ENCODE assay signal across 30 cellular contexts in the genomic region with DNA sequence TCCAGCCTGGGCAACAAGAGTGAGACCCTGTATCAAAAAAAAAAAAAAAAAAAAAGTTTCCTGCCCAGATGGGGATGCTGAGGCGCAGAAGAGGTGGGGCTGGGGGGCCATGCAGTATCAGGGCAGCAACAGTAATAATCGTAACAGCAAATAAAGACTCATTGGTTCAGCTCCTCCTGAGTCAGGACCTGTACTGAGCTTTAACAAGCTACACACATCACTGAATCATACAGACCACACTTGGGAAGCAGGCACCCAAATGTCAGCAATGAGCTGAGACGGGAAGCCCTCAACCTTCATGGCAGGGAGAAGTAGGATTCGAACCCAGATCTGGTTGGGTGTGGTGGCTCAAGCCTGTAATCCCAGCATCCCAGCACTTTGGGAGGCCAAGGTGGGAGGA. TPM values are rescaled to one million over a fixed set of nuclear protein-coding genes. Genes with fewer than 3 reads are reported as not detected.
"Had no signal": no experiment of that assay in that cellular context is flagged by ENCODE, and none has a peak within 500 bp of the region (broad histone marks: within the 10 kb centered on the region; RNA-seq: fewer than 3 reads in every experiment).

No MANE protein-coding gene starts in this region.

- H3K27me3 ChIP-seq: ovary, right atrium auricular region, right lobe of liver, testis, thyroid gland, vagina had no signal

- H3K4me1 Mint-ChIP-seq: nephron; stimulated activated naive CD8-positive, alpha-beta T cell treated with anti-CD3 and anti-CD28 coated beads, Interleukin-15, amount 100 ng/mL, for 72 hours had no signal

- H3K4me1 ChIP-seq: left lung, lower lobe of right lung, right atrium auricular region, right lobe of liver, testis, thyroid gland, transverse colon, vagina had no signal

- H3K4me3 Mint-ChIP-seq: immature natural killer cell; naive thymus-derived CD8-positive, alpha-beta T cell; nephron; neural crest cell; stimulated activated memory B cell treated with anti-CD40 and anti-IgM and Interleukin-4, amounts not matched to agents 10 μg/mL and 1 μg/mL and 100 μg/mL, for 72 hours; stimulated activated naive CD8-positive, alpha-beta T cell treated with anti-CD3 and anti-CD28 coated beads, Interleukin-15, amount 100 ng/mL, for 72 hours had no signal

- H3K27ac Mint-ChIP-seq: immature natural killer cell; nephron; progenitor cell of endocrine pancreas; stimulated activated naive CD8-positive, alpha-beta T cell treated with anti-CD3 and anti-CD28 coated beads, Interleukin-15, amount 100 ng/mL, for 72 hours had no signal

- H3K9me3 ChIP-seq: left lung, lower lobe of right lung, neutrophil, ovary, right atrium auricular region, right lobe of liver, testis, thyroid gland, transverse colon, upper lobe of left lung, vagina had no signal

- H3K36me3 Mint-ChIP-seq: immature natural killer cell; naive thymus-derived CD8-positive, alpha-beta T cell; stimulated activated memory B cell treated with anti-CD40 and anti-IgM and Interleukin-4, amounts not matched to agents 10 μg/mL and 1 μg/mL and 100 μg/mL, for 72 hours had no signal

- H3K4me3 ChIP-seq: left lung, lower lobe of right lung, ovary, right atrium auricular region, right lobe of liver, smooth muscle cell, testis, thyroid gland, transverse colon, upper lobe of left lung, vagina had no signal

- H3K4me2 ChIP-seq: smooth muscle cell had no signal

- H3K9me3 Mint-ChIP-seq: immature natural killer cell; naive thymus-derived CD8-positive, alpha-beta T cell; nephron; neural crest cell; stimulated activated memory B cell treated with anti-CD40 and anti-IgM and Interleukin-4, amounts not matched to agents 10 μg/mL and 1 μg/mL and 100 μg/mL, for 72 hours; stimulated activated naive CD8-positive, alpha-beta T cell treated with anti-CD3 and anti-CD28 coated beads, Interleukin-15, amount 100 ng/mL, for 72 hours had no signal

- H3K27ac ChIP-seq: left lung, lower lobe of right lung, neutrophil, ovary, right atrium auricular region, right lobe of liver, testis, thyroid gland, transverse colon, upper lobe of left lung, vagina had no signal

- DNase-seq: immature natural killer cell; kidney; left colon; left lung; lower lobe of right lung; mammary epithelial cell; mesenchymal stem cell; naive thymus-derived CD8-positive, alpha-beta T cell; occipital lobe; ovary; right lobe of liver; stimulated activated CD4-positive, alpha-beta T cell treated with anti-CD3 and anti-CD28 coated beads, Interleukin-1b, Interleukin-23, amount 100 ng/mL, for 48 hours; stimulated activated CD4-positive, alpha-beta T cell treated with anti-CD3 and anti-CD28 coated beads, Interleukin-2, amount 100 ng/mL, for 48 hours; stimulated activated CD4-positive, alpha-beta T cell treated with anti-CD3 and anti-CD28 coated beads, Interleukin-4, amount 100 ng/mL, for 4 hours; stimulated activated CD8-positive, alpha-beta memory T cell treated with anti-CD3 and anti-CD28 coated beads, Interleukin-4, amount 100 ng/mL, for 48 hours; stimulated activated naive CD4-positive, alpha-beta T cell treated with Interleukin-2 at 50 U/mL for 16 hours; stimulated activated naive CD8-positive, alpha-beta T cell treated with anti-CD3 and anti-CD28 coated beads, Interleukin-15, amount 100 ng/mL, for 72 hours; testis; thyroid gland; transverse colon; upper lobe of left lung had no signal

- H3K36me3 ChIP-seq: left lung, lower lobe of right lung, neutrophil, ovary, right atrium auricular region, right lobe of liver, thyroid gland, transverse colon, upper lobe of left lung, vagina had no signal

RNA-seq across cellular contexts. Expression of gene DPF1, which starts 10.6 kb away (rescaled TPM):
- total RNA-seq: kidney; left colon; liver; lower lobe of right lung; naive thymus-derived CD8-positive, alpha-beta T cell; right atrium auricular region; right lobe of liver; thyroid gland; transverse colon; vagina had no signal
